In genomic region chr5:39072915-39073758, GRCh38 we compare ENCODE assay signal across 8 cellular contexts. TPM values are rescaled to one million over a fixed set of nuclear protein-coding genes. Genes with fewer than 3 reads are reported as not detected.
DNase-seq lines count a peak whose midpoint lies in the region; ATAC-seq and TF ChIP-seq lines count a peak whose summit lies in the region.

No MANE protein-coding gene starts in this region.

- peak overlapping the region; percentile 97 for H3K27ac Mint-ChIP-seq in activated CD8-positive, alpha-beta memory T cell treated with anti-CD3 and anti-CD28 coated beads, Interleukin-2, amount 10 ng/mL, durations not matched to agents 7 days and 5 days

- no peaks in the 10 kb centered on the region for H3K27me3 ChIP-seq in mononuclear cell (ENCODE audit: insufficient read depth, low read length)

- TF ChIP-seq CTCF in epithelial cell of esophagus (IDR thresholded peaks at IDR 0.05; ENCODE audit: insufficient read depth, low read depth, low read length, missing control alignments), result no peak

- H3K4me1 Mint-ChIP-seq in activated CD8-positive, alpha-beta memory T cell treated with anti-CD3 and anti-CD28 coated beads, Interleukin-2, amount 10 ng/mL, durations not matched to agents 7 days and 5 days, result peaks cover 45% of the 10 kb centered on the region

- H3K27me3 Mint-ChIP-seq in activated CD8-positive, alpha-beta memory T cell treated with anti-CD3 and anti-CD28 coated beads, Interleukin-2, amount 10 ng/mL, durations not matched to agents 7 days and 5 days, result peaks cover 4% of the 10 kb centered on the region

- CTCF ChIA-PET in activated CD8-positive, alpha-beta memory T cell treated with anti-CD3 and anti-CD28 coated beads, Interleukin-2, amount 10 ng/mL, durations not matched to agents 7 days and 5 days (lab: Charles Lee), result interaction anchor here (1.1 to 2.6 kb wide), 3 partner anchors 8 to 21 kb away, joined by 3 to 14 read pairs (median 3); no protein-coding TSS in a partner anchor

- peaks cover 35% of the 10 kb centered on the region for H3K36me3 Mint-ChIP-seq in activated CD8-positive, alpha-beta memory T cell treated with anti-CD3 and anti-CD28 coated beads, Interleukin-2, amount 10 ng/mL, durations not matched to agents 7 days and 5 days

- peak; percentile 51 for ATAC-seq in GM18909 (IDR thresholded peaks at IDR 0.05; ENCODE audit: poor library complexity, unreplicated experiment)
- peak; percentile 44 for ATAC-seq in HG03135 (IDR thresholded peaks at IDR 0.05; ENCODE audit: unreplicated experiment)
- ATAC-seq in activated CD8-positive, alpha-beta memory T cell treated with anti-CD3 and anti-CD28 coated beads, Interleukin-2, amount 10 ng/mL, durations not matched to agents 7 days and 5 days, result peak; percentile 54

- H3K4me3 ChIP-seq in epithelial cell of esophagus (ENCODE audit: low read length), result peak overlapping the region; percentile 92
- H3K4me3 ChIP-seq in mononuclear cell (ENCODE audit: low read length), result peak overlapping the region; percentile 76

- peak overlapping the region; percentile 96 for H3K4me3 Mint-ChIP-seq in activated CD8-positive, alpha-beta memory T cell treated with anti-CD3 and anti-CD28 coated beads, Interleukin-2, amount 10 ng/mL, durations not matched to agents 7 days and 5 days

- H3K9me3 ChIP-seq in mononuclear cell (ENCODE audit: low read depth, low read length), result no peaks in the 10 kb centered on the region

- H3K9me3 Mint-ChIP-seq in activated CD8-positive, alpha-beta memory T cell treated with anti-CD3 and anti-CD28 coated beads, Interleukin-2, amount 10 ng/mL, durations not matched to agents 7 days and 5 days (ENCODE audit: low read depth), result no peaks in the 10 kb centered on the region

- H3K4me1 ChIP-seq in mononuclear cell (ENCODE audit: insufficient read depth, low read length), result peaks cover 15% of the 10 kb centered on the region

- DNase-seq in AG20443 (ENCODE audit: low spot score) (peak; percentile 30), NCI-H774 (lab: John Stamatoyannopoulos, UW) (peak; percentile 58), epithelial cell of esophagus (ENCODE audit: low read depth) (peak; percentile 65)
- peak; percentile 92 for DNase-seq in activated CD8-positive, alpha-beta memory T cell treated with anti-CD3 and anti-CD28 coated beads, Interleukin-2, amount 10 ng/mL, durations not matched to agents 7 days and 5 days
- peak; percentile 31 for DNase-seq in stimulated activated CD8-positive, alpha-beta memory T cell treated with anti-CD3 and anti-CD28 coated beads, Interleukin-4, amount 100 ng/mL, for 24 hours (ENCODE audit: low read depth)

RNA-seq across cellular contexts. Expression of gene RICTOR, which starts 1.1 kb away (rescaled TPM):
- total RNA-seq in activated CD8-positive, alpha-beta memory T cell treated with anti-CD3 and anti-CD28 coated beads, Interleukin-2, amount 10 ng/mL, durations not matched to agents 7 days and 5 days, result 10 to 100 TPM; 40.2 to 50.5 TPM
- 289 TPM for total RNA-seq in mononuclear cell

Comparison
In these comparisons a context has a peak if more than half of its experiments do, and no peak if none do; other contexts are left out.
1. Peak in every context shown above with its lines: DNase-seq, ATAC-seq and H3K4me3 ChIP-seq.
2. DNase-seq: peak in every context shown above with its lines; median percentile 92 in activated CD8-positive, alpha-beta memory T cell treated with anti-CD3 and anti-CD28 coated beads, Interleukin-2, amount 10 ng/mL, durations not matched to agents 7 days and 5 days; 65 in epithelial cell of esophagus; 58 in NCI-H774; 31 in stimulated activated CD8-positive, alpha-beta memory T cell treated with anti-CD3 and anti-CD28 coated beads, Interleukin-4, amount 100 ng/mL, for 24 hours; 30 in AG20443.